19 cellular contexts compared by ENCODE assay signal in the genomic region with DNA sequence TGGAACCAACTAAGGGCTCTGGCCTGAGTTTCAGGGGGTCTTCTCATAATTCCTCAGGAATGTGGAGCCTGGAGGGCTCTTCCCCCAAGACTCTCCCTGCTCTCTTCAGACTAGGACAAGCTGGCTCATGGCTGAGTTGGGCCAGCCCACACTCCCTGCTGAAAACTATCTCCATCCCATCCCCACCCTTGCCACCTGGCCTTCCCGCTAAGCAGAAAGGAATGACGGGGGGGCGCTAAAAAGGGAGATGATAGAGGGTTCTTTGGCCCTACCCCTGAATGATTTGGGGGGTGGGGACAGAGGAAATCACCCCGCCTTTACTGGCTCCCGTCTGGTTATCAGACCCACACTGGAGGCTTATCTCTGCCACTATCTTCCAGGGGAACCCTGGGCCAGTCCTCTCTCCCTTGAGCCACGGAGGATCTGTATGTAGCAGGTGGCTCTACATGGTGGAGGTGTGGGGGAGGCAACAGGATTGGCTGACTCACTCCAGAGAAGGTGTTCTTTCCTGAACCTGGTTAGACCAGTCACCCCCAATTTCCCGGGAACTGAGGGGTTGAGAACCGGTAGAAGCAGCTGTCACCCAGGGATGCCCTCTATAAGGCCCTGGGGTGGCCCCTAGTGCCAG. TPM values are rescaled to one million over a fixed set of nuclear protein-coding genes. Genes with fewer than 3 reads are reported as not detected.
DNase-seq lines count a peak whose midpoint lies in the region; ATAC-seq, FAIRE-seq and TF ChIP-seq lines count a peak whose summit lies in the region.
"Had no signal": no experiment of that assay in that cellular context is flagged by ENCODE, and none has a peak within 500 bp of the region (broad histone marks: within the 10 kb centered on the region; RNA-seq: fewer than 3 reads in every experiment).

No MANE protein-coding gene starts in this region.

- peaks cover 47% of the 10 kb centered on the region for H3K79me2 ChIP-seq in HCT116 (ENCODE audit: insufficient read depth, low read length)
- H3K79me2 ChIP-seq in osteoblast (ENCODE audit: insufficient read depth, low read length): peaks cover 95% of the 10 kb centered on the region

- BruUV-seq in HCT116 (replicated peaks; lab: Mats Ljungman, UMichigan): no TSS peak

- RAD21 ChIA-PET in HCT116 (lab: Charles Lee; ENCODE audit: low non-redundant PET in 1 of 2, low total read pairs in 2 of 2, uncharacterized antibody in 2 of 2, unreplicated experiment in 2 of 2): no interaction called here

- TF ChIP-seq CTCF in AG04450 (IDR thresholded peaks at IDR 0.05; ENCODE audit: low read depth, low read length) (no peak), HCT116 (IDR thresholded peaks at IDR 0.05 in 2 of 3, conservative IDR thresholded peaks at IDR 0.05 in 1 of 3; ENCODE audit: borderline replicate concordance in 1 of 3, insufficient read depth in 1 of 3, low read depth in 2 of 3, low read length in 2 of 3) (no peak), epithelial cell of esophagus (IDR thresholded peaks at IDR 0.05; ENCODE audit: insufficient read depth, low read depth, low read length, missing control alignments) (no peak), osteoblast (IDR thresholded peaks at IDR 0.05; ENCODE audit: extremely low read depth, low read depth, low read length) (no peak)

- H3K9me3 Mint-ChIP-seq in stimulated activated naive CD8-positive, alpha-beta T cell treated with anti-CD3 and anti-CD28 coated beads, Interleukin-15, amount 100 ng/mL, for 72 hours: no peaks in the 10 kb centered on the region
- H3K9me3 Mint-ChIP-seq in activated T-cell treated with anti-CD3 and anti-CD28 coated beads, Interleukin-2, amount 50 U/mL, for 72 hours: no peaks in the 10 kb centered on the region
- H3K9me3 Mint-ChIP-seq: activated CD4-positive, alpha-beta T cell treated with anti-CD3 and anti-CD28 coated beads, Interleukin-2, amount 10 ng/mL, durations not matched to agents 24 days and 14 days; activated T-cell treated with anti-CD3 and anti-CD28 coated beads, Interleukin-2, amount 50 U/mL, for 4 hours had no signal

- no peaks in the 10 kb centered on the region for H3K36me3 Mint-ChIP-seq in activated T-cell treated with anti-CD3 and anti-CD28 coated beads, Interleukin-2, amount 50 U/mL, for 72 hours (ENCODE audit: insufficient read depth in 2 of 2)

- no peak for TF ChIP-seq POLR2A in HCT116 (IDR thresholded peaks at IDR 0.05; ENCODE audit: borderline replicate concordance, extremely low read depth, insufficient read depth, insufficient read length)
- no peak for TF ChIP-seq POLR2A in H54 (IDR thresholded peaks at IDR 0.05; ENCODE audit: low read depth, low read length)

- no peaks in the 10 kb centered on the region for H3K27me3 Mint-ChIP-seq in stimulated activated naive CD8-positive, alpha-beta T cell treated with anti-CD3 and anti-CD28 coated beads, Interleukin-15, amount 100 ng/mL, for 72 hours
- H3K27me3 Mint-ChIP-seq in activated T-cell treated with anti-CD3 and anti-CD28 coated beads, Interleukin-2, amount 50 U/mL, for 72 hours (ENCODE audit: low read depth): no peaks in the 10 kb centered on the region
- H3K27me3 Mint-ChIP-seq: activated CD4-positive, alpha-beta T cell treated with anti-CD3 and anti-CD28 coated beads, Interleukin-2, amount 10 ng/mL, durations not matched to agents 24 days and 14 days had no signal

- no peaks in the 10 kb centered on the region; the same call in 1 of the 2 replicates for H3K9me3 ChIP-seq in AG04450 (ENCODE audit: control insufficient read depth, insufficient read depth, low read length)
- no peaks in the 10 kb centered on the region for H3K9me3 ChIP-seq in HCT116 (ENCODE audit: control insufficient read depth in 1 of 2, insufficient read depth in 1 of 2, low read depth in 1 of 2, low read length in 2 of 2)
- H3K9me3 ChIP-seq in osteoblast (ENCODE audit: low read depth, low read length): no peaks in the 10 kb centered on the region

- H2AFZ ChIP-seq in HCT116 (ENCODE audit: low read depth, low read length, poor library complexity, severe bottlenecking) (no peak overlapping the region), osteoblast (ENCODE audit: low read length) (no peak overlapping the region)

- no peak overlapping the region for H3K27ac Mint-ChIP-seq in stimulated activated naive CD8-positive, alpha-beta T cell treated with anti-CD3 and anti-CD28 coated beads, Interleukin-15, amount 100 ng/mL, for 72 hours
- no peak overlapping the region for H3K27ac Mint-ChIP-seq in activated T-cell treated with anti-CD3 and anti-CD28 coated beads, Interleukin-2, amount 50 U/mL, for 72 hours
- H3K27ac Mint-ChIP-seq: activated CD4-positive, alpha-beta T cell treated with anti-CD3 and anti-CD28 coated beads, Interleukin-2, amount 10 ng/mL, durations not matched to agents 24 days and 14 days had no signal

- ATAC-seq in HCT116: no peak
- ATAC-seq in stimulated activated naive CD8-positive, alpha-beta T cell treated with anti-CD3 and anti-CD28 coated beads, Interleukin-15, amount 100 ng/mL, for 72 hours: no peak
- ATAC-seq in activated T-cell treated with anti-CD3 and anti-CD28 coated beads, Interleukin-2, amount 50 U/mL, for 72 hours (replicated peaks in 1 of 2): no peak
- ATAC-seq: activated T-cell treated with anti-CD3 and anti-CD28 coated beads, Interleukin-2, amount 50 U/mL, for 4 hours had no signal

- H3K36me3 ChIP-seq in HCT116 (ENCODE audit: control insufficient read depth in 1 of 2, insufficient read depth in 2 of 2, low read length in 2 of 2): peaks cover 25 to 29% of the 10 kb centered on the region in 2 experiments; a peak in 3 of 4 replicates
- H3K36me3 ChIP-seq in osteoblast (ENCODE audit: insufficient read depth, low read length): peaks cover 72% of the 10 kb centered on the region

- H3K9me2 ChIP-seq in HCT116 (ENCODE audit: insufficient read depth): no peaks in the 10 kb centered on the region

- H3K4me1 ChIP-seq in HCT116 (ENCODE audit: control insufficient read depth in 1 of 2, insufficient read depth in 2 of 2, low read length in 2 of 2): peaks cover 22 to 51% of the 10 kb centered on the region in 2 experiments
- peaks cover 31% of the 10 kb centered on the region for H3K4me1 ChIP-seq in osteoblast (ENCODE audit: insufficient read depth, low read length)

- H3K4me3 ChIP-seq in AG04450 (ENCODE audit: low read depth, low read length) (no peak overlapping the region), HCT116 (replicated peaks in 1 of 2; ENCODE audit: low read depth in 1 of 2, low read length in 2 of 2) (no peak overlapping the region), epithelial cell of esophagus (ENCODE audit: low read length) (no peak overlapping the region), osteoblast (ENCODE audit: insufficient read depth, low read length) (no peak overlapping the region)

- DNase-seq in AG04450 (ENCODE audit: low read depth, low spot score): no peak
- DNase-seq in HCT116 (ENCODE audit: low read depth, low spot score): no peak
- DNase-seq in epithelial cell of esophagus (ENCODE audit: low read depth): peak; percentile 57
- peak; percentile 82 for DNase-seq in osteoblast (ENCODE audit: insufficient read length, low spot score, missing footprints)
- DNase-seq in stimulated activated naive CD8-positive, alpha-beta T cell treated with anti-CD3 and anti-CD28 coated beads, Interleukin-15, amount 100 ng/mL, for 72 hours: no peak
- DNase-seq in activated T-cell treated with anti-CD3 and anti-CD28 coated beads, Interleukin-2, amount 50 U/mL, for 72 hours: no peak
- DNase-seq in iPS-NIHi7 (ENCODE audit: extremely low spot score): no peak
- DNase-seq in H54 (ENCODE audit: insufficient read length, low spot score): no peak
- DNase-seq: activated CD4-positive, alpha-beta T cell treated with anti-CD3 and anti-CD28 coated beads, Interleukin-2, amount 10 ng/mL, durations not matched to agents 24 days and 14 days; activated T-cell treated with anti-CD3 and anti-CD28 coated beads, Interleukin-2, amount 50 U/mL, for 4 hours; amniotic stem cell; DND-41; effector CD8-positive, alpha-beta T cell; KBM-7; NCI-H1417 treated with DMSO at 0.1 percent for 48 hours; NCI-H748 treated with DMSO at 0.1 percent for 48 hours; occipital lobe had no signal

- H3K27me3 ChIP-seq in AG04450 (ENCODE audit: control insufficient read depth, insufficient read depth, low read length) (no peaks in the 10 kb centered on the region), HCT116 (ENCODE audit: insufficient read depth, low read length) (no peaks in the 10 kb centered on the region), osteoblast (ENCODE audit: insufficient read depth, low read length) (no peaks in the 10 kb centered on the region)

- FAIRE-seq in H54 (lab: Jason Lieb, UNC): no peak

- POLR2A ChIA-PET in AG04450 (lab: Yijun Ruan, JAX): no interaction called here
- POLR2A ChIA-PET in HCT116 (lab: Charles Lee): no interaction called here

- no peaks in the 10 kb centered on the region for H4K20me1 ChIP-seq in HCT116 (ENCODE audit: insufficient read depth)
- peaks cover 65% of the 10 kb centered on the region for H4K20me1 ChIP-seq in osteoblast (ENCODE audit: insufficient read depth, low read length)

- TF ChIP-seq RAD21 in HCT116 (IDR thresholded peaks at IDR 0.05; ENCODE audit: low read depth): no peak

- peaks cover 34% of the 10 kb centered on the region for H3K4me1 Mint-ChIP-seq in stimulated activated naive CD8-positive, alpha-beta T cell treated with anti-CD3 and anti-CD28 coated beads, Interleukin-15, amount 100 ng/mL, for 72 hours
- peaks cover 27% of the 10 kb centered on the region for H3K4me1 Mint-ChIP-seq in activated T-cell treated with anti-CD3 and anti-CD28 coated beads, Interleukin-2, amount 50 U/mL, for 72 hours (ENCODE audit: low read depth)

- CTCF ChIA-PET in AG04450 (lab: Charles Lee) (interaction anchor here (0.5 to 8.6 kb wide), 6 partner anchors 64 to 326 kb away, joined by 3 to 85 read pairs (median 4); partner anchors contain the start of genes MORC2 and TUG1), HCT116 (lab: Charles Lee) (interaction anchor here (4.9 to 5.1 kb wide), 2 partner anchors 141 to 323 kb away, joined by 23 to 25 read pairs; no protein-coding TSS in a partner anchor)

- peak overlapping the region; percentile 85; the same call in 1 of the 2 replicates for H3K4me2 ChIP-seq in HCT116 (ENCODE audit: low read length)
- no peak overlapping the region for H3K4me2 ChIP-seq in osteoblast (ENCODE audit: insufficient read depth, low read length)

- peak overlapping the region; percentile 47 for H3K27ac ChIP-seq in AG04450 (ENCODE audit: low read depth, low read length)
- peak overlapping the region; percentile 15 for H3K27ac ChIP-seq in HCT116 (ENCODE audit: low read depth, low read length)
- H3K27ac ChIP-seq in osteoblast (ENCODE audit: low read depth, low read length): no peak overlapping the region

- intact Hi-C loops in HCT116 (cut with micrococcal nuclease): loop anchor here (5.0 to 10.0 kb wide), 2 partner anchors 145 to 662 kb away; partner anchors contain the start of gene MTFP1

- H3K4me3 Mint-ChIP-seq in stimulated activated naive CD8-positive, alpha-beta T cell treated with anti-CD3 and anti-CD28 coated beads, Interleukin-15, amount 100 ng/mL, for 72 hours: no peak overlapping the region
- H3K4me3 Mint-ChIP-seq in activated T-cell treated with anti-CD3 and anti-CD28 coated beads, Interleukin-2, amount 50 U/mL, for 72 hours: no peak overlapping the region
- H3K4me3 Mint-ChIP-seq: activated CD4-positive, alpha-beta T cell treated with anti-CD3 and anti-CD28 coated beads, Interleukin-2, amount 10 ng/mL, durations not matched to agents 24 days and 14 days; activated T-cell treated with anti-CD3 and anti-CD28 coated beads, Interleukin-2, amount 50 U/mL, for 4 hours had no signal

- no peak overlapping the region for H3K9ac ChIP-seq in HCT116 (ENCODE audit: low read length)

RNA-seq across cellular contexts. Expression of gene SMTN, which starts 5.7 kb away (rescaled TPM):
- 13.2 and 14.1 TPM in 2 replicates for polyA plus RNA-seq in AG04450 (2011; rRNA removed)
- polyA minus RNA-seq in AG04450 (2011; rRNA and poly(A)+ RNA removed): 13.1 and 13.5 TPM in 2 replicates
- total RNA-seq in HCT116 (2021; ENCODE audit: unreplicated experiment) (148 TPM), osteoblast (30.6 and 31.5 TPM in 2 replicates)
- 134 TPM in 2 replicates for polyA plus RNA-seq in HCT116 (2012)
- total RNA-seq in activated T-cell treated with anti-CD3 and anti-CD28 coated beads, Interleukin-2, amount 50 U/mL, for 72 hours: 10 to 100 TPM; 33.1 to 40.2 TPM

RNA-seq across cellular contexts. Expression of gene SELENOM, which starts 20.6 kb away (rescaled TPM):
- polyA plus RNA-seq in AG04450 (2011; rRNA removed): 89.0 and 153 TPM in 2 replicates
- polyA minus RNA-seq in AG04450 (2011; rRNA and poly(A)+ RNA removed): 76.8 and 85.9 TPM in 2 replicates
- total RNA-seq in HCT116 (2021; ENCODE audit: unreplicated experiment): 65.6 TPM
- polyA plus RNA-seq in HCT116 (2012): 53.2 and 56.6 TPM in 2 replicates
- total RNA-seq in osteoblast: 140 and 157 TPM in 2 replicates
- 10 to 100 TPM in 1 of 2 donors, 1 to 10 TPM in 1; 6.8 to 13.5 TPM for total RNA-seq in activated T-cell treated with anti-CD3 and anti-CD28 coated beads, Interleukin-2, amount 50 U/mL, for 72 hours

RNA-seq across cellular contexts. Expression of gene INPP5J, which starts 35.9 kb away (rescaled TPM):
- 0.91 and 0.92 TPM in 2 replicates for polyA plus RNA-seq in AG04450 (2011; rRNA removed)
- 1.5 and 2.2 TPM in 2 replicates for polyA minus RNA-seq in AG04450 (2011; rRNA and poly(A)+ RNA removed)
- total RNA-seq in HCT116 (2021; ENCODE audit: unreplicated experiment) (8.9 TPM), osteoblast (under 0.01 and 0.36 TPM in 2 replicates)
- polyA plus RNA-seq in HCT116 (2012): 9.9 and 10.7 TPM in 2 replicates
- total RNA-seq in activated T-cell treated with anti-CD3 and anti-CD28 coated beads, Interleukin-2, amount 50 U/mL, for 72 hours: under 1 TPM; 0.29 to 0.37 TPM
- total RNA-seq: T-helper 2 cell treated with Interferon-gamma antibody and Interleukin-4, amounts not matched to agents 100 ng/mL and 5 ng/mL, for 36 hours had no signal

RNA-seq across cellular contexts. Expression of gene PLA2G3, which starts 53.5 kb away (rescaled TPM):
- polyA plus RNA-seq in AG04450 (2011; rRNA removed): 0.10 and 0.11 TPM in 2 replicates
- polyA minus RNA-seq in AG04450 (2011; rRNA and poly(A)+ RNA removed): 0.09 TPM in 1 of 2 replicates, not detected in the other
- not detected for total RNA-seq in HCT116 (2021; ENCODE audit: unreplicated experiment)
- not detected in 2 replicates for polyA plus RNA-seq in HCT116 (2012)
- total RNA-seq in osteoblast: 0.29 and 0.36 TPM in 2 replicates
- not detected for total RNA-seq in activated T-cell treated with anti-CD3 and anti-CD28 coated beads, Interleukin-2, amount 50 U/mL, for 72 hours
- total RNA-seq: activated CD4-positive, alpha-beta T cell treated with anti-CD3 and anti-CD28 coated beads, Interleukin-2, amount 10 ng/mL, durations not matched to agents 24 days and 14 days; activated T-cell treated with anti-CD3 and anti-CD28 coated beads, Interleukin-2, amount 50 U/mL, for 4 hours; glomerular endothelial cell; occipital lobe; T-helper 2 cell treated with Interferon-gamma antibody and Interleukin-4, amounts not matched to agents 100 ng/mL and 5 ng/mL, for 36 hours had no signal

Comparison
In these comparisons a context has a peak if more than half of its experiments do, and no peak if none do; other contexts are left out.
1. DNase-seq: peak in epithelial cell of esophagus (single experiment) and osteoblast (single experiment); none in AG04450 (single experiment), HCT116 (single experiment), stimulated activated naive CD8-positive, alpha-beta T cell treated with anti-CD3 and anti-CD28 coated beads, Interleukin-15, amount 100 ng/mL, for 72 hours (0 of 2), activated T-cell treated with anti-CD3 and anti-CD28 coated beads, Interleukin-2, amount 50 U/mL, for 72 hours (0 of 2), iPS-NIHi7 (single experiment) and H54 (single experiment).